ENCODE assay signal across 1 cellular context in the genomic region with DNA sequence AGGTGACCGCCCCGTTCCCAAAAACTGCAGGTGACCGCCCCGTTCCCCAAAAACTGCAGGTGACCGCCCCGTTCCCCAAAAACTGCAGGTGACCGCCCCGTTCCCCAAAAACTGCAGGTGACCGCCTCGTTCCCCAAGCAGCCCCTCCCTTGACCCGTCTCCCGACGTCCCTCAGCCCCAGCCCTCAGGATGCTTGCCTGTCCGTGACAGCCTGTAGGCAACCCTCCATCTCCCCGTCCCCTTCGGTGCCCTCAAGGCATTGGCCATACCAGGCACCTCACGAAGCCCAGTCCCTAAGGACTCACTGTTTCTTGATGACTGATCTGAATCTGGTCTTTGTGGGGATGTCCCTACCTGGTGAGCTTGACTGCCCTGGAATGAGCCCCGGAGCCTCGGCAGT.
TF ChIP-seq lines count a peak whose summit lies in the region.

No MANE protein-coding gene starts in this region.

TF ChIP-seq in GM23338, 12 proteins besides CTCF, POLR2A, EP300 and RAD21:
- no peak for TF ChIP-seq EZH2phosphoT487 (IDR thresholded peaks at IDR 0.05; ENCODE audit: unreplicated experiment)
- no peak for TF ChIP-seq ZNF331 (CRISPR knock-in tag; IDR thresholded peaks at IDR 0.05; ENCODE audit: low read depth)
- no peak for TF ChIP-seq JUNB (IDR thresholded peaks at IDR 0.05; ENCODE audit: unreplicated experiment)
- TF ChIP-seq EZH2 (IDR thresholded peaks at IDR 0.05; ENCODE audit: low read depth, unreplicated experiment): no peak
- TF ChIP-seq, protein P1, sequence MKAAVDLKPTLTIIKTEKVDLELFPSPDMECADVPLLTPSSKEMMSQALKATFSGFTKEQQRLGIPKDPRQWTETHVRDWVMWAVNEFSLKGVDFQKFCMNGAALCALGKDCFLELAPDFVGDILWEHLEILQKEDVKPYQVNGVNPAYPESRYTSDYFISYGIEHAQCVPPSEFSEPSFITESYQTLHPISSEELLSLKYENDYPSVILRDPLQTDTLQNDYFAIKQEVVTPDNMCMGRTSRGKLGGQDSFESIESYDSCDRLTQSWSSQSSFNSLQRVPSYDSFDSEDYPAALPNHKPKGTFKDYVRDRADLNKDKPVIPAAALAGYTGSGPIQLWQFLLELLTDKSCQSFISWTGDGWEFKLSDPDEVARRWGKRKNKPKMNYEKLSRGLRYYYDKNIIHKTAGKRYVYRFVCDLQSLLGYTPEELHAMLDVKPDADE (IDR thresholded peaks at IDR 0.05): no peak
- TF ChIP-seq, protein P2, sequence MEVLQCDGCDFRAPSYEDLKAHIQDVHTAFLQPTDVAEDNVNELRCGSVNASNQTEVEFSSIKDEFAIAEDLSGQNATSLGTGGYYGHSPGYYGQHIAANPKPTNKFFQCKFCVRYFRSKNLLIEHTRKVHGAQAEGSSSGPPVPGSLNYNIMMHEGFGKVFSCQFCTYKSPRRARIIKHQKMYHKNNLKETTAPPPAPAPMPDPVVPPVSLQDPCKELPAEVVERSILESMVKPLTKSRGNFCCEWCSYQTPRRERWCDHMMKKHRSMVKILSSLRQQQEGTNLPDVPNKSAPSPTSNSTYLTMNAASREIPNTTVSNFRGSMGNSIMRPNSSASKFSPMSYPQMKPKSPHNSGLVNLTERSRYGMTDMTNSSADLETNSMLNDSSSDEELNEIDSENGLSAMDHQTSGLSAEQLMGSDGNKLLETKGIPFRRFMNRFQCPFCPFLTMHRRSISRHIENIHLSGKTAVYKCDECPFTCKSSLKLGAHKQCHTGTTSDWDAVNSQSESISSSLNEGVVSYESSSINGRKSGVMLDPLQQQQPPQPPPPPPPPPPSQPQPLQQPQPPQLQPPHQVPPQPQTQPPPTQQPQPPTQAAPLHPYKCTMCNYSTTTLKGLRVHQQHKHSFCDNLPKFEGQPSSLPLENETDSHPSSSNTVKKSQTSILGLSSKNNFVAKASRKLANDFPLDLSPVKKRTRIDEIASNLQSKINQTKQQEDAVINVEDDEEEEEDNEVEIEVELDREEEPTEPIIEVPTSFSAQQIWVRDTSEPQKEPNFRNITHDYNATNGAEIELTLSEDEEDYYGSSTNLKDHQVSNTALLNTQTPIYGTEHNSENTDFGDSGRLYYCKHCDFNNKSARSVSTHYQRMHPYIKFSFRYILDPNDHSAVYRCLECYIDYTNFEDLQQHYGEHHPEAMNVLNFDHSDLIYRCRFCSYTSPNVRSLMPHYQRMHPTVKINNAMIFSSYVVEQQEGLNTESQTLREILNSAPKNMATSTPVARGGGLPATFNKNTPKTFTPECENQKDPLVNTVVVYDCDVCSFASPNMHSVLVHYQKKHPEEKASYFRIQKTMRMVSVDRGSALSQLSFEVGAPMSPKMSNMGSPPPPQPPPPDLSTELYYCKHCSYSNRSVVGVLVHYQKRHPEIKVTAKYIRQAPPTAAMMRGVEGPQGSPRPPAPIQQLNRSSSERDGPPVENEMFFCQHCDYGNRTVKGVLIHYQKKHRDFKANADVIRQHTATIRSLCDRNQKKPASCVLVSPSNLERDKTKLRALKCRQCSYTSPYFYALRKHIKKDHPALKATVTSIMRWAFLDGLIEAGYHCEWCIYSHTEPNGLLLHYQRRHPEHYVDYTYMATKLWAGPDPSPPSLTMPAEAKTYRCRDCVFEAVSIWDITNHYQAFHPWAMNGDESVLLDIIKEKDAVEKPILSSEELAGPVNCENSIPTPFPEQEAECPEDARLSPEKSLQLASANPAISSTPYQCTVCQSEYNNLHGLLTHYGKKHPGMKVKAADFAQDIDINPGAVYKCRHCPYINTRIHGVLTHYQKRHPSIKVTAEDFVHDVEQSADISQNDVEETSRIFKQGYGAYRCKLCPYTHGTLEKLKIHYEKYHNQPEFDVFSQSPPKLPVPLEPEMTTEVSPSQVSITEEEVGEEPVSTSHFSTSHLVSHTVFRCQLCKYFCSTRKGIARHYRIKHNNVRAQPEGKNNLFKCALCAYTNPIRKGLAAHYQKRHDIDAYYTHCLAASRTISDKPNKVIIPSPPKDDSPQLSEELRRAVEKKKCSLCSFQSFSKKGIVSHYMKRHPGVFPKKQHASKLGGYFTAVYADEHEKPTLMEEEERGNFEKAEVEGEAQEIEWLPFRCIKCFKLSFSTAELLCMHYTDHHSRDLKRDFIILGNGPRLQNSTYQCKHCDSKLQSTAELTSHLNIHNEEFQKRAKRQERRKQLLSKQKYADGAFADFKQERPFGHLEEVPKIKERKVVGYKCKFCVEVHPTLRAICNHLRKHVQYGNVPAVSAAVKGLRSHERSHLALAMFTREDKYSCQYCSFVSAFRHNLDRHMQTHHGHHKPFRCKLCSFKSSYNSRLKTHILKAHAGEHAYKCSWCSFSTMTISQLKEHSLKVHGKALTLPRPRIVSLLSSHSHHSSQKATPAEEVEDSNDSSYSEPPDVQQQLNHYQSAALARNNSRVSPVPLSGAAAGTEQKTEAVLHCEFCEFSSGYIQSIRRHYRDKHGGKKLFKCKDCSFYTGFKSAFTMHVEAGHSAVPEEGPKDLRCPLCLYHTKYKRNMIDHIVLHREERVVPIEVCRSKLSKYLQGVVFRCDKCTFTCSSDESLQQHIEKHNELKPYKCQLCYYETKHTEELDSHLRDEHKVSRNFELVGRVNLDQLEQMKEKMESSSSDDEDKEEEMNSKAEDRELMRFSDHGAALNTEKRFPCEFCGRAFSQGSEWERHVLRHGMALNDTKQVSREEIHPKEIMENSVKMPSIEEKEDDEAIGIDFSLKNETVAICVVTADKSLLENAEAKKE (CRISPR knock-in tag; IDR thresholded peaks at IDR 0.05): no peak
- TF ChIP-seq CREB1 (CRISPR knock-in tag; IDR thresholded peaks at IDR 0.05; ENCODE audit: low read depth): no peak
- TF ChIP-seq POLR2AphosphoS5 (IDR thresholded peaks at IDR 0.05; ENCODE audit: low read depth): no peak
- TF ChIP-seq ZNF114 (CRISPR knock-in tag; IDR thresholded peaks at IDR 0.05): no peak
- TF ChIP-seq NANOG (IDR thresholded peaks at IDR 0.05; ENCODE audit: borderline replicate concordance): no peak
- TF ChIP-seq, protein P3, sequence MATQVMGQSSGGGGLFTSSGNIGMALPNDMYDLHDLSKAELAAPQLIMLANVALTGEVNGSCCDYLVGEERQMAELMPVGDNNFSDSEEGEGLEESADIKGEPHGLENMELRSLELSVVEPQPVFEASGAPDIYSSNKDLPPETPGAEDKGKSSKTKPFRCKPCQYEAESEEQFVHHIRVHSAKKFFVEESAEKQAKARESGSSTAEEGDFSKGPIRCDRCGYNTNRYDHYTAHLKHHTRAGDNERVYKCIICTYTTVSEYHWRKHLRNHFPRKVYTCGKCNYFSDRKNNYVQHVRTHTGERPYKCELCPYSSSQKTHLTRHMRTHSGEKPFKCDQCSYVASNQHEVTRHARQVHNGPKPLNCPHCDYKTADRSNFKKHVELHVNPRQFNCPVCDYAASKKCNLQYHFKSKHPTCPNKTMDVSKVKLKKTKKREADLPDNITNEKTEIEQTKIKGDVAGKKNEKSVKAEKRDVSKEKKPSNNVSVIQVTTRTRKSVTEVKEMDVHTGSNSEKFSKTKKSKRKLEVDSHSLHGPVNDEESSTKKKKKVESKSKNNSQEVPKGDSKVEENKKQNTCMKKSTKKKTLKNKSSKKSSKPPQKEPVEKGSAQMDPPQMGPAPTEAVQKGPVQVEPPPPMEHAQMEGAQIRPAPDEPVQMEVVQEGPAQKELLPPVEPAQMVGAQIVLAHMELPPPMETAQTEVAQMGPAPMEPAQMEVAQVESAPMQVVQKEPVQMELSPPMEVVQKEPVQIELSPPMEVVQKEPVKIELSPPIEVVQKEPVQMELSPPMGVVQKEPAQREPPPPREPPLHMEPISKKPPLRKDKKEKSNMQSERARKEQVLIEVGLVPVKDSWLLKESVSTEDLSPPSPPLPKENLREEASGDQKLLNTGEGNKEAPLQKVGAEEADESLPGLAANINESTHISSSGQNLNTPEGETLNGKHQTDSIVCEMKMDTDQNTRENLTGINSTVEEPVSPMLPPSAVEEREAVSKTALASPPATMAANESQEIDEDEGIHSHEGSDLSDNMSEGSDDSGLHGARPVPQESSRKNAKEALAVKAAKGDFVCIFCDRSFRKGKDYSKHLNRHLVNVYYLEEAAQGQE (IDR thresholded peaks at IDR 0.05; ENCODE audit: unreplicated experiment): no peak
- TF ChIP-seq STAT1 (IDR thresholded peaks at IDR 0.05; ENCODE audit: unreplicated experiment): no peak
